16 cellular contexts compared by ENCODE assay signal in the genomic region with DNA sequence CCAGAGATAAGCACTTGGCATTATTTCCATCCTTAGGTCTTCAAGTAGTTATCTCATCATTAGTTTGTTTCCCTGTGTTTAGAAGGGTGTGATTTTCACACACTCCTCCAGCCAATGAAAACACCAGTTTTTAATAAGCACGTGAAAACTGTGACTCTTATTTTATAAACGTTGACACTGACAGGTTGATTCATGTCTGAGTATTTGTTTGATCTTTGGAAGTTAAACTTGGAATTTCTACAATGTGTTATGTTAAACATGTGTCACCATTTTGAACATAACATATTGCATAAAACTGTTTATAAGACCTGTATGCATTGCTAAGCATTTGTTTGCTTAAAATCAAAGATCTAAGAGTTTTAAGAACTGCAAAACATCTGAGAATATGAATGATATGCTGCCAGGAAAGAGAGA. TPM values are rescaled to one million over a fixed set of nuclear protein-coding genes. Genes with fewer than 3 reads are reported as not detected.
DNase-seq lines count a peak whose midpoint lies in the region; ATAC-seq, FAIRE-seq and TF ChIP-seq lines count a peak whose summit lies in the region.
"Had no signal": no experiment of that assay in that cellular context is flagged by ENCODE, and none has a peak within 500 bp of the region (broad histone marks: within the 10 kb centered on the region; RNA-seq: fewer than 3 reads in every experiment).

No MANE protein-coding gene starts in this region.

- intact Hi-C loops in lower lobe of right lung (cut with DNase I): no loop called here
- intact Hi-C loops in upper lobe of right lung (cut with DNase I): no loop called here

- H3K4me1 ChIP-seq in adipocyte (ENCODE audit: control insufficient read depth, insufficient read depth, low read length) (peaks cover 72% of the 10 kb centered on the region), lower lobe of right lung (peaks cover 25% of the 10 kb centered on the region), upper lobe of right lung (peaks cover 40% of the 10 kb centered on the region)

- peak; percentile 66 for ATAC-seq in esophagus mucosa
- ATAC-seq in lower lobe of right lung: no peak
- ATAC-seq in upper lobe of right lung: no peak

- H3K27ac ChIP-seq in lower lobe of right lung (peak overlapping the region; percentile 37), upper lobe of right lung (peak overlapping the region; percentile 70)

- H3K9ac ChIP-seq in adipocyte (ENCODE audit: low read length): peak overlapping the region; percentile 80

- no peaks in the 10 kb centered on the region for H3K9me3 ChIP-seq in adipocyte (ENCODE audit: control insufficient read depth, low read length)
- no peaks in the 10 kb centered on the region for H3K9me3 ChIP-seq in lower lobe of right lung
- H3K9me3 ChIP-seq in upper lobe of right lung: no peaks in the 10 kb centered on the region
- H3K9me3 ChIP-seq: upper lobe of left lung had no signal

- H3K4me3 ChIP-seq in adipocyte (ENCODE audit: low read length) (no peak overlapping the region), lower lobe of right lung (no peak overlapping the region), upper lobe of right lung (no peak overlapping the region)
- H3K4me3 ChIP-seq: dorsolateral prefrontal cortex, GM12878, upper lobe of left lung had no signal

- H3K36me3 ChIP-seq in adipocyte (ENCODE audit: control insufficient read depth, insufficient read depth, low read length, severe bottlenecking): no peaks in the 10 kb centered on the region
- no peaks in the 10 kb centered on the region for H3K36me3 ChIP-seq in lower lobe of right lung
- H3K36me3 ChIP-seq in upper lobe of right lung: peaks cover 5% of the 10 kb centered on the region
- H3K36me3 ChIP-seq: upper lobe of left lung had no signal

- no peak for TF ChIP-seq POLR2A in GM12891 (IDR thresholded peaks at IDR 0.05; ENCODE audit: low read depth, low read length)

- TF ChIP-seq CTCF in lower lobe of right lung (IDR thresholded peaks at IDR 0.05): no peak
- TF ChIP-seq CTCF in upper lobe of right lung (IDR thresholded peaks at IDR 0.05): no peak
- no peak for TF ChIP-seq CTCF in GM10266 (IDR thresholded peaks at IDR 0.05; ENCODE audit: control insufficient read depth, insufficient read depth, low read depth, missing control alignments)

- H3K27me3 ChIP-seq in adipocyte (replicated peaks; ENCODE audit: control insufficient read depth, insufficient read depth, low read length): no peaks in the 10 kb centered on the region
- H3K27me3 ChIP-seq in lower lobe of right lung (ENCODE audit: low read depth): no peaks in the 10 kb centered on the region
- no peaks in the 10 kb centered on the region for H3K27me3 ChIP-seq in upper lobe of right lung
- H3K27me3 ChIP-seq: dorsolateral prefrontal cortex, upper lobe of left lung had no signal

- no peak for DNase-seq in adipocyte (ENCODE audit: low read depth)
- DNase-seq in lower lobe of right lung: no peak
- no peak for DNase-seq in upper lobe of right lung
- DNase-seq in GM10266 (ENCODE audit: extremely low spot score): no peak
- no peak for DNase-seq in GM12891 (ENCODE audit: insufficient read length, low spot score)
- no peak for DNase-seq in GOT3 (lab: John Stamatoyannopoulos, UW)
- DNase-seq in NCI-H1930 (lab: John Stamatoyannopoulos, UW): no peak
- DNase-seq: CD4-positive, alpha-beta memory T cell; dorsolateral prefrontal cortex; EL; foreskin melanocyte; NK-92 treated with Interleukin-12 subunit alpha and Interleukin-12 subunit beta, amount 100 ng/mL, for 24 hours; SIG-M5; upper lobe of left lung had no signal

- FAIRE-seq in GM12891 (lab: Jason Lieb, UNC): no peak
- FAIRE-seq: GM12878 had no signal

TF ChIP-seq in GM12891, 5 proteins besides CTCF, POLR2A, EP300 and RAD21:
- no peak for TF ChIP-seq PAX5 (IDR thresholded peaks at IDR 0.05; ENCODE audit: insufficient read depth, low read length, severe bottlenecking)
- no peak for TF ChIP-seq TAF1 (IDR thresholded peaks at IDR 0.05; ENCODE audit: low read depth, low read length)
- no peak for TF ChIP-seq POU2F2 (IDR thresholded peaks at IDR 0.05; ENCODE audit: low read depth, low read length)
- no peak for TF ChIP-seq POLR2AphosphoS5 (IDR thresholded peaks at IDR 0.05; ENCODE audit: low read depth, low read length)
- TF ChIP-seq SPI1 (IDR thresholded peaks at IDR 0.05; ENCODE audit: low read depth, low read length): no peak

RNA-seq across cellular contexts. Expression of a gene that starts 27.6 kb away (rescaled TPM):
- total RNA-seq in esophagus mucosa: 11.8 TPM
- total RNA-seq in lower lobe of right lung: 135 TPM
- total RNA-seq in upper lobe of right lung: 169 TPM
- 0.05 TPM for polyA plus RNA-seq in GM12891 (2012; ENCODE audit: low read depth, missing spikeins)

Comparison
In these comparisons a context has a peak if more than half of its experiments do, and no peak if none do; other contexts are left out.
1. RNA of a gene that starts 27.6 kb away (total RNA-seq): 169 TPM in upper lobe of right lung (single experiment) and 135 TPM in lower lobe of right lung (single experiment); 11.8 TPM in esophagus mucosa (single experiment); every median in the first group is over 10 times any median in the second.